14 cellular contexts compared by ENCODE assay signal in genomic region chr12:104329697-104330096, GRCh38. TPM values are rescaled to one million over a fixed set of nuclear protein-coding genes. Genes with fewer than 3 reads are reported as not detected.
DNase-seq lines count a peak whose midpoint lies in the region; ATAC-seq and TF ChIP-seq lines count a peak whose summit lies in the region.
"Had no signal": no experiment of that assay in that cellular context is flagged by ENCODE, and none has a peak within 500 bp of the region (broad histone marks: within the 10 kb centered on the region; RNA-seq: fewer than 3 reads in every experiment).

No MANE protein-coding gene starts in this region.

- POLR2A ChIA-PET in A673 (lab: Charles Lee; ENCODE audit: low non-redundant PET) = no interaction called here
- POLR2A ChIA-PET in Panc1 (lab: Charles Lee) = interaction anchor here (0.5 to 0.7 kb wide), 2 partner anchors 9 to 13 kb away, joined by 6 to 7 read pairs; no protein-coding TSS in a partner anchor

- H3K4me2 ChIP-seq in GM23248 (ENCODE audit: unreplicated experiment) = no peak overlapping the region
- H3K4me2 ChIP-seq in mesenchymal stem cell (ENCODE audit: low read length, poor library complexity, severe bottlenecking) = no peak overlapping the region

- H3K14ac ChIP-seq in mesenchymal stem cell (ENCODE audit: low read length in 2 of 2) = peak overlapping the region in 1 of 2 experiments; percentile 60

- CTCF ChIA-PET in A673 (lab: Charles Lee) (interaction anchor here (0.7 kb wide), 1 partner anchor 79 kb away, joined by 4 read pairs; no protein-coding TSS in a partner anchor), Panc1 (lab: Charles Lee) (no interaction called here)

- H3K23ac ChIP-seq in mesenchymal stem cell (ENCODE audit: low read length in 2 of 2) = peak overlapping the region in 1 of 2 experiments; percentile 52

- H3K4me1 ChIP-seq in A673 (ENCODE audit: insufficient read depth, low read length, poor library complexity, severe bottlenecking) (no peaks in the 10 kb centered on the region), GM23248 (ENCODE audit: insufficient read depth) (no peaks in the 10 kb centered on the region), Panc1 (ENCODE audit: control insufficient read depth, insufficient read depth, low read length) (peaks cover 6% of the 10 kb centered on the region; the same call in 1 of the 2 replicates), mesenchymal stem cell (ENCODE audit: control insufficient read depth, insufficient read depth, low read depth, low read length) (no peaks in the 10 kb centered on the region)
- H3K4me1 ChIP-seq: BE2C, SJSA1 had no signal

- H3K36me3 ChIP-seq in A673 (ENCODE audit: insufficient read depth, low read length, poor library complexity, severe bottlenecking) (peaks cover 80% of the 10 kb centered on the region), GM23248 (ENCODE audit: low read depth) (peaks cover 90% of the 10 kb centered on the region), Panc1 (ENCODE audit: control insufficient read depth, insufficient read depth, low read length) (peaks cover 59% of the 10 kb centered on the region), mesenchymal stem cell (ENCODE audit: control insufficient read depth in 1 of 2, insufficient read depth in 2 of 2, low read depth in 1 of 2, low read length in 2 of 2) (peaks cover 29 to 97% of the 10 kb centered on the region in 2 experiments)

- peak; percentile 52; the same call in 1 of the 2 replicates for ATAC-seq in Panc1
- no peak for ATAC-seq in GM19035 (IDR thresholded peaks at IDR 0.05; ENCODE audit: unreplicated experiment)

- H2BK12ac ChIP-seq in mesenchymal stem cell (ENCODE audit: low read length in 2 of 2) = no peak overlapping the region

- H2BK120ac ChIP-seq in mesenchymal stem cell (ENCODE audit: low read depth, low read length) = no peak overlapping the region

- H2BK5ac ChIP-seq in mesenchymal stem cell (ENCODE audit: low read depth, low read length, poor library complexity, severe bottlenecking) = no peak overlapping the region

- no peak overlapping the region for H2AK5ac ChIP-seq in mesenchymal stem cell (ENCODE audit: low read length, severe bottlenecking)

- no peaks in the 10 kb centered on the region for H3K9me2 ChIP-seq in GM23248 (ENCODE audit: insufficient read depth)

- H4K8ac ChIP-seq in mesenchymal stem cell (ENCODE audit: low read length) = no peak overlapping the region

- no peak overlapping the region for H3K18ac ChIP-seq in mesenchymal stem cell (ENCODE audit: low read depth in 1 of 2, low read length in 2 of 2)

- H2AFZ ChIP-seq in GM23248 (no peak overlapping the region), mesenchymal stem cell (ENCODE audit: low read depth, low read length) (no peak overlapping the region)

- H3K27me3 ChIP-seq in A673 (replicated peaks; ENCODE audit: insufficient read depth, low read depth, low read length, poor library complexity) (no peaks in the 10 kb centered on the region), GM23248 (replicated peaks; ENCODE audit: insufficient read depth) (no peaks in the 10 kb centered on the region), Panc1 (ENCODE audit: control insufficient read depth, insufficient read depth, low read length) (no peaks in the 10 kb centered on the region), mesenchymal stem cell (ENCODE audit: control insufficient read depth in 1 of 2, insufficient read depth in 1 of 2, low read length in 2 of 2) (no peaks in the 10 kb centered on the region)
- H3K27me3 ChIP-seq: BE2C, SJSA1 had no signal

- H4K91ac ChIP-seq in mesenchymal stem cell (ENCODE audit: low read length) = no peak overlapping the region

- peaks cover 9% of the 10 kb centered on the region for H3K79me1 ChIP-seq in mesenchymal stem cell (replicated peaks; ENCODE audit: low read length, poor library complexity, severe bottlenecking)

- H3K9ac ChIP-seq in GM23248 (no peak overlapping the region), mesenchymal stem cell (ENCODE audit: low read length) (peak overlapping the region; percentile 11)

- WGBS in GM23248 (ENCODE audit: low coverage in 1 of 2, low lambda C conversion rate in 2 of 2, missing lambda C conversion rate in 2 of 2), 2 experiments = 99 to 100% methylated on average over 4 of the region's 4 CpGs
- WGBS in mesenchymal stem cell = 86% methylated on average over 4 of the region's 4 CpGs

- DNase-seq in A673 (ENCODE audit: low spot score) (no peak), GM23248 (no peak), Panc1 (ENCODE audit: low read depth, low spot score) (no peak), mesenchymal stem cell (no peak), DMS79 (lab: John Stamatoyannopoulos, UW) (no peak)
- DNase-seq in stimulated activated naive CD4-positive, alpha-beta T cell (lab: John Stamatoyannopoulos, UW) = no peak
- DNase-seq: BE2C; CD4-positive, alpha-beta T cell; DMS53; NCI-H1417; NCI-H1930; NCI-H748 treated with DMSO at 0.1 percent for 48 hours had no signal

- no peaks in the 10 kb centered on the region for H3K9me3 ChIP-seq in A673 (ENCODE audit: low read depth, low read length, poor library complexity, severe bottlenecking)
- no peaks in the 10 kb centered on the region for H3K9me3 ChIP-seq in GM23248 (ENCODE audit: low read depth)
- H3K9me3 ChIP-seq in Panc1 (ENCODE audit: control insufficient read depth, insufficient read depth, low read depth, low read length) = no peaks in the 10 kb centered on the region
- no peaks in the 10 kb centered on the region for H3K9me3 ChIP-seq in mesenchymal stem cell (ENCODE audit: control insufficient read depth, low read length)
- H3K9me3 ChIP-seq: BE2C, SJSA1 had no signal

- no peak overlapping the region for H2BK15ac ChIP-seq in mesenchymal stem cell (ENCODE audit: low read depth, poor library complexity, severe bottlenecking)

- no peak overlapping the region for H3K4ac ChIP-seq in mesenchymal stem cell (ENCODE audit: low read depth in 1 of 2, low read length in 2 of 2)

- in situ Hi-C loops in GM23248 (cut with MboI) = no loop called here
- in situ Hi-C loops in Panc1 (cut with HindIII; ENCODE audit: low pct_unique_long_range_greater_than_20kb, low sequenced_read_pairs) = no loop called here

- peaks cover 74% of the 10 kb centered on the region for H3K79me2 ChIP-seq in GM23248 (ENCODE audit: insufficient read depth)

- H3K27ac ChIP-seq in A673 (ENCODE audit: low read depth, low read length, poor library complexity, severe bottlenecking) = peak overlapping the region; percentile 22
- 0 out of 2 replicates have a peak overlapping the region, but pooled peaks have one; percentile 1 for H3K27ac ChIP-seq in GM23248
- H3K27ac ChIP-seq in Panc1 (ENCODE audit: low read length) = peak overlapping the region; percentile 42; the same call in 1 of the 2 replicates
- H3K27ac ChIP-seq in mesenchymal stem cell (ENCODE audit: low read length, poor library complexity, severe bottlenecking) = no peak overlapping the region
- H3K27ac ChIP-seq: SJSA1 had no signal

- H3F3A ChIP-seq in GM23248 (ENCODE audit: insufficient read depth) = peaks cover 92% of the 10 kb centered on the region

- intact Hi-C loops in A673 (cut with micrococcal nuclease; ENCODE audit: unreplicated experiment) = no loop called here
- intact Hi-C loops in Panc1 (cut with micrococcal nuclease; ENCODE audit: unreplicated experiment) = no loop called here

- TF ChIP-seq CTCF in A673 (conservative IDR thresholded peaks at IDR 0.05; ENCODE audit: low read depth, low read length) = no peak
- no peak for TF ChIP-seq CTCF in Panc1 (IDR thresholded peaks at IDR 0.05)

- no peaks in the 10 kb centered on the region for H4K20me1 ChIP-seq in GM23248 (ENCODE audit: insufficient read depth)

- no peak overlapping the region for H3K4me3 ChIP-seq in A673 (ENCODE audit: low read depth, low read length, poor library complexity, severe bottlenecking)
- no peak overlapping the region for H3K4me3 ChIP-seq in GM23248
- H3K4me3 ChIP-seq in Panc1 (ENCODE audit: low read depth in 2 of 2, low read length in 2 of 2) = no peak overlapping the region
- H3K4me3 ChIP-seq in mesenchymal stem cell (ENCODE audit: insufficient read depth in 1 of 2, low read depth in 1 of 2, low read length in 2 of 2) = no peak overlapping the region
- H3K4me3 ChIP-seq: SJSA1 had no signal

- BruUV-seq in A673 (replicated peaks; lab: Mats Ljungman, UMichigan) (no TSS peak), Panc1 (replicated peaks; lab: Mats Ljungman, UMichigan) (no TSS peak)

RNA-seq across cellular contexts. Expression of gene EID3, which starts 26.2 kb away (rescaled TPM):
- total RNA-seq in A673 (2021) (3.0 and 5.4 TPM in 2 replicates), Panc1 (2021; ENCODE audit: unreplicated experiment) (18.5 TPM)
- 6.9 and 9.0 TPM in 2 replicates for total RNA-seq in GM23248 (2014; rRNA removed; shearing (Covaris generic))
- polyA plus RNA-seq in GM23248 (2016; fragmentation: Nextera tagmentation; extraction: Ambion mirVana) = 5.3 and 5.7 TPM in 2 replicates
- 12.6 TPM for polyA plus RNA-seq in Panc1 (2012; ENCODE audit: insufficient read length)
- polyA plus RNA-seq in mesenchymal stem cell (2013, experiment 1 of 2) = 0.50 TPM
- polyA plus RNA-seq in mesenchymal stem cell (2013, experiment 2 of 2) = 0.51 TPM
